9 cellular contexts compared by ENCODE assay signal in the genomic region with DNA sequence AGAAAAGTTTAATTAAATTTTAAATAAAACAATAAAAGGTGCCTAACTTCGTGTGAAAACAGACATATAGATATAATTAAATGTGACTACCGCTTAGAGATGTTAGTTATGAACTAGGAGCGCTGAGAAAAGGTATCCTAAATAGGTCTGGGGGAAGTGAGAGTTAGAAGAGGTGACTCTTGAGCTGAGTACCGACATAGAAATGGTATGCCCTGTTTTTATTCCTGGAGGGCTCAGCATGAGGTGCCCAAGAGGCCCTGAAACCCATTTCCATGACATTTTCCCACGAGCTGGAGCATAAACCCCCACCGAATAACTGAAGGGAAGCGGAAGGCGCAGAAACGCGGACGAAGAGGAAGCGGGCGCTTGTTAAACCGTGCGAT. TPM values are rescaled to one million over a fixed set of nuclear protein-coding genes. Genes with fewer than 3 reads are reported as not detected.
DNase-seq lines count a peak whose midpoint lies in the region; ATAC-seq, FAIRE-seq and TF ChIP-seq lines count a peak whose summit lies in the region.
"Had no signal": no experiment of that assay in that cellular context is flagged by ENCODE, and none has a peak within 500 bp of the region (broad histone marks: within the 10 kb centered on the region; RNA-seq: fewer than 3 reads in every experiment).

No MANE protein-coding gene starts in this region.

- H3K36me3 ChIP-seq in astrocyte (ENCODE audit: insufficient read depth, low read length) = no peaks in the 10 kb centered on the region
- H3K36me3 ChIP-seq in mesenchymal stem cell (ENCODE audit: control insufficient read depth in 1 of 2, insufficient read depth in 2 of 2, low read depth in 1 of 2, low read length in 2 of 2) = no peaks in the 10 kb centered on the region

- H2BK12ac ChIP-seq in mesenchymal stem cell (ENCODE audit: low read length in 2 of 2) = no peak overlapping the region

- H2BK120ac ChIP-seq in mesenchymal stem cell (ENCODE audit: low read depth, low read length) = no peak overlapping the region

- H3K23ac ChIP-seq in mesenchymal stem cell (ENCODE audit: low read length in 2 of 2) = no peak overlapping the region

- H3K27ac ChIP-seq in A549 (peak overlapping the region; percentile 91 to 94), astrocyte (ENCODE audit: low read depth, low read length) (peak overlapping the region; percentile 94), mesenchymal stem cell (ENCODE audit: low read length, poor library complexity, severe bottlenecking) (peak overlapping the region; percentile 64)

- H2AK5ac ChIP-seq in mesenchymal stem cell (ENCODE audit: low read length, severe bottlenecking) = no peak overlapping the region

- peaks cover 25% of the 10 kb centered on the region for H3K4me1 ChIP-seq in A549
- H3K4me1 ChIP-seq in astrocyte (ENCODE audit: insufficient read depth, low read length) = peaks cover 18% of the 10 kb centered on the region
- peaks cover 2% of the 10 kb centered on the region for H3K4me1 ChIP-seq in mesenchymal stem cell (ENCODE audit: control insufficient read depth, insufficient read depth, low read depth, low read length)

- ATAC-seq in A549 (peak; percentile 46 to 51; a peak in 4 of 6 replicates), HG02970 (IDR thresholded peaks at IDR 0.05; ENCODE audit: low FRiP score, unreplicated experiment) (peak; percentile 1), HG02870 (IDR thresholded peaks at IDR 0.05; ENCODE audit: unreplicated experiment) (no peak), GM21529 (IDR thresholded peaks at IDR 0.05; ENCODE audit: unreplicated experiment) (no peak), GM19463 (IDR thresholded peaks at IDR 0.05; ENCODE audit: unreplicated experiment) (no peak), HG03135 (IDR thresholded peaks at IDR 0.05; ENCODE audit: unreplicated experiment) (no peak)

- peak overlapping the region in 1 of 2 experiments; percentile 47 for H3K4ac ChIP-seq in mesenchymal stem cell (ENCODE audit: low read depth in 1 of 2, low read length in 2 of 2)

- H3K14ac ChIP-seq in mesenchymal stem cell (ENCODE audit: low read length in 2 of 2) = no peak overlapping the region

- peak overlapping the region; percentile 97 for H3K4me3 Mint-ChIP-seq in astrocyte (ENCODE audit: unreplicated experiment)

- no peak overlapping the region for H2BK5ac ChIP-seq in mesenchymal stem cell (ENCODE audit: low read depth, low read length, poor library complexity, severe bottlenecking)

- H3K18ac ChIP-seq in mesenchymal stem cell (ENCODE audit: low read depth in 1 of 2, low read length in 2 of 2) = peak overlapping the region; percentile 16 to 75

- H3K4me3 ChIP-seq in A549 = peak overlapping the region; percentile 73
- peak overlapping the region; percentile 89 for H3K4me3 ChIP-seq in astrocyte (ENCODE audit: insufficient read depth, low read depth, low read length)
- H3K4me3 ChIP-seq in mesenchymal stem cell (ENCODE audit: insufficient read depth in 1 of 2, low read depth in 1 of 2, low read length in 2 of 2) = peak overlapping the region; percentile 60 to 95

- peaks cover 21% of the 10 kb centered on the region for H3K4me1 Mint-ChIP-seq in astrocyte (ENCODE audit: low read depth, unreplicated experiment)

- CTCF ChIA-PET in A549 (lab: Yijun Ruan, JAX) = interaction anchor here (0.8 to 2.0 kb wide), 5 partner anchors 10 to 260 kb away, joined by 3 to 7 read pairs (median 4); no protein-coding TSS in a partner anchor

- H2BK15ac ChIP-seq in mesenchymal stem cell (ENCODE audit: low read depth, poor library complexity, severe bottlenecking) = no peak overlapping the region

- DNase-seq in A549 (ENCODE audit: low read depth in 1 of 2, low spot score in 1 of 2) (no peak), astrocyte (ENCODE audit: low read depth) (no peak), mesenchymal stem cell (no peak)

- no peaks in the 10 kb centered on the region for H3K9me3 ChIP-seq in A549
- H3K9me3 ChIP-seq in astrocyte (ENCODE audit: insufficient read depth, low read depth, low read length) = no peaks in the 10 kb centered on the region
- no peaks in the 10 kb centered on the region for H3K9me3 ChIP-seq in mesenchymal stem cell (ENCODE audit: control insufficient read depth, low read length)

- peaks cover 45% of the 10 kb centered on the region for H3K79me2 ChIP-seq in astrocyte (ENCODE audit: insufficient read depth, low read length)

- H3K27ac Mint-ChIP-seq in astrocyte (ENCODE audit: unreplicated experiment) = peak overlapping the region; percentile 93

- peak; percentile 80 for TF ChIP-seq POLR2A in A549 (IDR thresholded peaks at IDR 0.05; ENCODE audit: low read length)

- FAIRE-seq in A549 (lab: Jason Lieb, UNC) = no peak
- FAIRE-seq in astrocyte (lab: Jason Lieb, UNC) = no peak
- FAIRE-seq: colon had no signal

- H3K27me3 Mint-ChIP-seq in astrocyte (ENCODE audit: low read depth, unreplicated experiment) = no peaks in the 10 kb centered on the region

- TF ChIP-seq RAD21 in A549 (conservative IDR thresholded peaks at IDR 0.05 in 1 of 2, IDR thresholded peaks at IDR 0.05 in 1 of 2) = no peak

- H3K9ac ChIP-seq in astrocyte (ENCODE audit: low read length) (peak overlapping the region; percentile 95), mesenchymal stem cell (ENCODE audit: low read length) (peak overlapping the region; percentile 96)

- H2AFZ ChIP-seq in astrocyte (ENCODE audit: low read depth, low read length) = peak overlapping the region; percentile 65
- peak overlapping the region; percentile 83 for H2AFZ ChIP-seq in mesenchymal stem cell (ENCODE audit: low read depth, low read length)

- no peaks in the 10 kb centered on the region for H3K27me3 ChIP-seq in astrocyte (ENCODE audit: insufficient read depth, low read length)
- no peaks in the 10 kb centered on the region for H3K27me3 ChIP-seq in mesenchymal stem cell (ENCODE audit: control insufficient read depth in 1 of 2, insufficient read depth in 1 of 2, low read length in 2 of 2)

- no peak overlapping the region for H4K91ac ChIP-seq in mesenchymal stem cell (ENCODE audit: low read length)

- 3% methylated on average over 15 of the region's 15 CpGs for WGBS in A549 (ENCODE audit: missing lambda C conversion rate)
- WGBS in mesenchymal stem cell = 8% methylated on average over 15 of the region's 15 CpGs

- H3K4me2 ChIP-seq in A549 (peak overlapping the region; percentile 88), astrocyte (ENCODE audit: low read length) (peak overlapping the region; percentile 87), mesenchymal stem cell (ENCODE audit: low read length, poor library complexity, severe bottlenecking) (peak overlapping the region; percentile 72)

- H4K8ac ChIP-seq in mesenchymal stem cell (ENCODE audit: low read length) = peak overlapping the region; percentile 41

- H3K79me1 ChIP-seq in mesenchymal stem cell (replicated peaks; ENCODE audit: low read length, poor library complexity, severe bottlenecking) = peaks cover 1% of the 10 kb centered on the region

- no peaks in the 10 kb centered on the region for H3K36me3 Mint-ChIP-seq in astrocyte (ENCODE audit: low read depth, unreplicated experiment)

- no peaks in the 10 kb centered on the region for H3K9me3 Mint-ChIP-seq in astrocyte (ENCODE audit: unreplicated experiment)

- peaks cover 18% of the 10 kb centered on the region for H4K20me1 ChIP-seq in astrocyte (ENCODE audit: insufficient read depth, low read length)

- no peak for TF ChIP-seq EP300 in A549 (IDR thresholded peaks at IDR 0.05)

- POLR2A ChIA-PET in A549 (lab: Yijun Ruan, JAX) = interaction anchor here (0.5 to 1.4 kb wide), 14 partner anchors 12 to 276 kb away, joined by 3 to 22 read pairs (median 4); partner anchors contain the start of genes EPDR1 and SFRP4

- TF ChIP-seq CTCF in A549 (IDR thresholded peaks at IDR 0.05) (no peak), astrocyte (IDR thresholded peaks at IDR 0.05; ENCODE audit: insufficient read depth, low read depth, low read length) (no peak)

TF ChIP-seq in A549, 52 proteins besides CTCF, POLR2A, EP300 and RAD21:
- TF ChIP-seq RCOR1 (IDR thresholded peaks at IDR 0.05; ENCODE audit: low read depth, low read length) (no peak), ZC3H11A (IDR thresholded peaks at IDR 0.05) (no peak), FOSB (CRISPR knock-in tag; IDR thresholded peaks at IDR 0.05) (no peak), MAZ (IDR thresholded peaks at IDR 0.05; ENCODE audit: borderline replicate concordance, low read depth, low read length) (no peak), PHF8 (IDR thresholded peaks at IDR 0.05; ENCODE audit: borderline replicate concordance, low read depth) (peak; percentile 37; the same call in 1 of the 2 replicates), ZFP36 (IDR thresholded peaks at IDR 0.05; ENCODE audit: borderline replicate concordance, partially characterized antibody) (no peak), HOXA7 (CRISPR knock-in tag; IDR thresholded peaks at IDR 0.05) (0 out of 2 replicates have a peak, but pooled peaks have one; percentile 35), ZSCAN20 (CRISPR knock-in tag; IDR thresholded peaks at IDR 0.05) (no peak)
- TF ChIP-seq, protein P1, sequence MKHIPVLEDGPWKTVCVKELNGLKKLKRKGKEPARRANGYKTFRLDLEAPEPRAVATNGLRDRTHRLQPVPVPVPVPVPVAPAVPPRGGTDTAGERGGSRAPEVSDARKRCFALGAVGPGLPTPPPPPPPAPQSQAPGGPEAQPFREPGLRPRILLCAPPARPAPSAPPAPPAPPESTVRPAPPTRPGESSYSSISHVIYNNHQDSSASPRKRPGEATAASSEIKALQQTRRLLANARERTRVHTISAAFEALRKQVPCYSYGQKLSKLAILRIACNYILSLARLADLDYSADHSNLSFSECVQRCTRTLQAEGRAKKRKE (CRISPR knock-in tag; IDR thresholded peaks at IDR 0.05; ENCODE audit: low read depth) = 0 out of 2 replicates have a peak, but pooled peaks have one; percentile 16

RNA-seq across cellular contexts. Expression of gene STARD3NL, which starts 0.4 kb away (rescaled TPM):
- 78.1 and 104 TPM in 2 replicates for polyA plus RNA-seq in A549 (2011; rRNA removed)
- 37.4 and 42.1 TPM in 2 replicates for polyA plus RNA-seq in A549 (2012; cell fraction: cytosol; rRNA removed)
- 9.1 and 13.7 TPM in 2 replicates for polyA plus RNA-seq in A549 (2012; cell fraction: nucleus; rRNA removed)
- polyA plus RNA-seq in A549 (2017; fragmentation: RNase III; extraction: RNeasy Plus Mini Kit Qiagen cat#74134 plus additional on column Dnase treatment) = 57.9 to 62.0 TPM (median 59.4 TPM) in 3 replicates
- polyA minus RNA-seq in A549 (2011; rRNA and poly(A)+ RNA removed) = 27.1 and 29.3 TPM in 2 replicates
- 84.0 and 85.8 TPM in 2 replicates for total RNA-seq in astrocyte
- 55.4 TPM for polyA plus RNA-seq in mesenchymal stem cell (2013, experiment 1 of 2)
- polyA plus RNA-seq in mesenchymal stem cell (2013, experiment 2 of 2) = 57.5 TPM

Comparison
In these comparisons a context has a peak if more than half of its experiments do, and no peak if none do; other contexts are left out.
1. ATAC-seq: peak in A549 (2 of 2) and HG02970 (single experiment); none in HG02870 (single experiment), GM21529 (single experiment), GM19463 (single experiment) and HG03135 (single experiment).
2. Peak in every context shown above with its lines, with median percentiles within 50 percentile points of each other: H3K27ac ChIP-seq, H3K4me2 ChIP-seq and H3K4me3 ChIP-seq.